8 cellular contexts compared by ENCODE assay signal in the genomic region with DNA sequence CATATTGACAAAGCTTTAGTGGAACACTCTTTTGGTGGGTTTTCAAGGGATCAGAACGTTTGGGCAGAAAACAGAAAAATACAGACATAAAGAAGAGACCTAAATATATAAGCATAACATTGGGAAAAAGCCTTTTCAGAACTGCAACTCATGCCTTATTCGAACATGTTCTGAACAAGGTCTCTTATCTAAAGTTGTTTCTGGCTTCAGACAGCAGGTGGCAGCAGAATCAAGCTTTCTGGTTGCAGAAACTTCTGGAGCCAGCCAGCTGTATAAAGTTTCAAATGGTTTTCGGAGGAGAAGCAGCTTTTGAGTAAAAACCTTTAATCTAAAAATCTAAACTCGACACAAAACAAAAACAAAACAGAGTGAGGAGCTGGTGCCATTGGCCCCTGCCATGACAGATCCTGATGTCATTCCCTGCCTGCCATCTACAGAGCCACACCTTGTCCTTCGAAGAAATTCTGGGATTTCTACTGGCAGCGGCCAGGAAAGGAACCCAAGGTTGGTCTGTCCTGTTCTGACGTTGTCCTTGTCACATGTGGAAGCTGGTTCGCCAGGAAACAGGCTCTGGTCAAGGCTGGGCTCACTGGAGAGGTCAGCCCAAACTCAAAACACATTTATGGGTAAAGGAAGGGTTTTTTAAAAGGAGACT. TPM values are rescaled to one million over a fixed set of nuclear protein-coding genes. Genes with fewer than 3 reads are reported as not detected.
DNase-seq lines count a peak whose midpoint lies in the region; ATAC-seq, FAIRE-seq and TF ChIP-seq lines count a peak whose summit lies in the region.
"Not testable (repeated sequence)": the region's sequence is repeated elsewhere in the genome, so short reads cannot be mapped to it uniquely, and the experiment has no call there.

No MANE protein-coding gene starts in this region.

- not testable (repeated sequence) for H3K36me3 ChIP-seq in A673 (ENCODE audit: insufficient read depth, low read length, poor library complexity, severe bottlenecking); endothelial cell of umbilical vein (ENCODE audit: control insufficient read depth in 2 of 2, extremely low read depth in 1 of 2, insufficient read depth in 2 of 2, low read length in 2 of 2); lower lobe of right lung

- not testable (repeated sequence) for H3K27ac Mint-ChIP-seq in T-helper 2 cell treated with Interferon-gamma antibody and Interleukin-4, amounts not matched to agents 5 μg/mL and 100 μg/mL, for 36 hours; activated T-helper 17 cell treated with anti-CD3 and anti-CD28 coated beads, Interleukin-2, amount 50 U/mL, for 72 hours

- not testable (repeated sequence) for H4K20me1 ChIP-seq in endothelial cell of umbilical vein (replicated peaks; ENCODE audit: control insufficient read depth, extremely low read depth, insufficient read depth, low read length)

- not testable (repeated sequence) for H3K27me3 Mint-ChIP-seq in T-helper 2 cell treated with Interferon-gamma antibody and Interleukin-4, amounts not matched to agents 5 μg/mL and 100 μg/mL, for 36 hours (ENCODE audit: low read depth); activated T-helper 17 cell treated with anti-CD3 and anti-CD28 coated beads, Interleukin-2, amount 50 U/mL, for 72 hours

- TF ChIP-seq CTCF in A673 (conservative IDR thresholded peaks at IDR 0.05; ENCODE audit: low read depth, low read length) (peak; percentile 43), endothelial cell of umbilical vein (IDR thresholded peaks at IDR 0.05; ENCODE audit: extremely low read depth in 1 of 2, insufficient read depth in 1 of 2, low read depth in 1 of 2, low read length in 2 of 2) (peak; percentile 4 to 6), lower lobe of right lung (IDR thresholded peaks at IDR 0.05) (peak; percentile 50)

- H3K4me1 Mint-ChIP-seq in T-helper 2 cell treated with Interferon-gamma antibody and Interleukin-4, amounts not matched to agents 5 μg/mL and 100 μg/mL, for 36 hours (ENCODE audit: low read depth); activated T-helper 17 cell treated with anti-CD3 and anti-CD28 coated beads, Interleukin-2, amount 50 U/mL, for 72 hours: not testable (repeated sequence)

- FAIRE-seq in endothelial cell of umbilical vein (lab: Jason Lieb, UNC): not testable (repeated sequence)

- not testable (repeated sequence) for H3K79me2 ChIP-seq in endothelial cell of umbilical vein (ENCODE audit: control insufficient read depth, insufficient read depth, low read length)

- BruUV-seq in A673 (replicated peaks; lab: Mats Ljungman, UMichigan); endothelial cell of umbilical vein (replicated peaks; lab: Mats Ljungman, UMichigan): not testable (repeated sequence)

- POLR2A ChIA-PET in A673 (lab: Charles Lee; ENCODE audit: low non-redundant PET); endothelial cell of umbilical vein (lab: Charles Lee): not testable (repeated sequence)

- H3K27ac ChIP-seq in A673 (ENCODE audit: low read depth, low read length, poor library complexity, severe bottlenecking); endothelial cell of umbilical vein (ENCODE audit: insufficient read depth, low read depth, low read length); lower lobe of right lung: not testable (repeated sequence)

- H3K9me3 ChIP-seq in A673 (ENCODE audit: low read depth, low read length, poor library complexity, severe bottlenecking); endothelial cell of umbilical vein (replicated peaks; ENCODE audit: control insufficient read depth, insufficient read depth, low read length); lower lobe of right lung: not testable (repeated sequence)

- H3K9ac ChIP-seq in endothelial cell of umbilical vein (replicated peaks; ENCODE audit: extremely low read depth, insufficient read depth, low read length): not testable (repeated sequence)

- not testable (repeated sequence) for H3K4me1 ChIP-seq in A673 (ENCODE audit: insufficient read depth, low read length, poor library complexity, severe bottlenecking); endothelial cell of umbilical vein (ENCODE audit: control insufficient read depth, extremely low read depth, insufficient read depth, low read length); lower lobe of right lung

- DNase-seq in A673 (ENCODE audit: low spot score): peak; percentile 22
- DNase-seq in NCI-H2107 treated with DMSO at 0.1 percent for 48 hours (lab: John Stamatoyannopoulos, UW; ENCODE audit: unreplicated experiment): peak; percentile 19
- peak; percentile 32 for DNase-seq in T-helper 2 cell treated with Interferon-gamma antibody and Interleukin-4, amounts not matched to agents 5 μg/mL and 100 μg/mL, for 36 hours (ENCODE audit: low spot score)
- peak; percentile 35 for DNase-seq in endothelial cell of umbilical vein (ENCODE audit: low read depth, low spot score)
- DNase-seq in lower lobe of right lung: not testable (repeated sequence)
- peak; percentile 38 for DNase-seq in stimulated activated CD4-positive, alpha-beta T cell treated with anti-CD3 and anti-CD28 coated beads, Interleukin-15, amount 100 ng/mL, for 24 hours

- H3K27me3 ChIP-seq in A673 (replicated peaks; ENCODE audit: insufficient read depth, low read depth, low read length, poor library complexity); endothelial cell of umbilical vein (ENCODE audit: control insufficient read depth in 2 of 2, insufficient read depth in 2 of 2, low read length in 2 of 2); lower lobe of right lung (ENCODE audit: low read depth): not testable (repeated sequence)

- not testable (repeated sequence) for H3K36me3 Mint-ChIP-seq in T-helper 2 cell treated with Interferon-gamma antibody and Interleukin-4, amounts not matched to agents 5 μg/mL and 100 μg/mL, for 36 hours (ENCODE audit: low read depth); activated T-helper 17 cell treated with anti-CD3 and anti-CD28 coated beads, Interleukin-2, amount 50 U/mL, for 72 hours (ENCODE audit: low read depth)

- not testable (repeated sequence) for H3K9me3 Mint-ChIP-seq in T-helper 2 cell treated with Interferon-gamma antibody and Interleukin-4, amounts not matched to agents 5 μg/mL and 100 μg/mL, for 36 hours; activated T-helper 17 cell treated with anti-CD3 and anti-CD28 coated beads, Interleukin-2, amount 50 U/mL, for 72 hours

- CTCF ChIA-PET in A673 (lab: Charles Lee); endothelial cell of umbilical vein (lab: Charles Lee): not testable (repeated sequence)

- H3K4me3 ChIP-seq in A673 (ENCODE audit: low read depth, low read length, poor library complexity, severe bottlenecking); endothelial cell of umbilical vein (replicated peaks in 1 of 3; ENCODE audit: insufficient read depth in 1 of 3, low read depth in 1 of 3, low read length in 3 of 3); lower lobe of right lung: not testable (repeated sequence)

- intact Hi-C loops in A673 (cut with micrococcal nuclease; ENCODE audit: unreplicated experiment); endothelial cell of umbilical vein (cut with micrococcal nuclease); lower lobe of right lung (cut with DNase I): not testable (repeated sequence)

- not testable (repeated sequence) for H3K4me2 ChIP-seq in endothelial cell of umbilical vein (ENCODE audit: insufficient read depth, low read length)

- H2AFZ ChIP-seq in endothelial cell of umbilical vein (ENCODE audit: low read depth, low read length): not testable (repeated sequence)

- dilution Hi-C loops in endothelial cell of umbilical vein (cut with MboI; ENCODE audit: extremely low pct_ligation_motif_present, low sequenced_read_pairs): not testable (repeated sequence)

- ATAC-seq in GM18870 (IDR thresholded peaks at IDR 0.05; ENCODE audit: unreplicated experiment) (peak; percentile 61), lower lobe of right lung (peak; percentile 66 to 82)
- ATAC-seq in activated T-helper 17 cell treated with anti-CD3 and anti-CD28 coated beads, Interleukin-2, amount 50 U/mL, for 72 hours (replicated peaks): peak; percentile 43

- not testable (repeated sequence) for H3K9me1 ChIP-seq in endothelial cell of umbilical vein (replicated peaks; ENCODE audit: control insufficient read depth, extremely low read depth, insufficient read depth, low read length)

- not testable (repeated sequence) for H3K4me3 Mint-ChIP-seq in T-helper 2 cell treated with Interferon-gamma antibody and Interleukin-4, amounts not matched to agents 5 μg/mL and 100 μg/mL, for 36 hours; activated T-helper 17 cell treated with anti-CD3 and anti-CD28 coated beads, Interleukin-2, amount 50 U/mL, for 72 hours

- TF ChIP-seq POLR2A in endothelial cell of umbilical vein (IDR thresholded peaks at IDR 0.05; ENCODE audit: low read depth, low read length): not testable (repeated sequence)

RNA-seq across cellular contexts. Expression of a gene that starts 35.2 kb away (rescaled TPM):
- total RNA-seq in A673 (2021) (15.6 and 18.5 TPM in 2 replicates), endothelial cell of umbilical vein (2.8 and 3.6 TPM in 2 replicates), lower lobe of right lung (not detected)
- 10 to 100 TPM; 11.7 to 11.8 TPM for total RNA-seq in activated T-helper 17 cell treated with anti-CD3 and anti-CD28 coated beads, Interleukin-2, amount 50 U/mL, for 72 hours
- polyA plus RNA-seq in endothelial cell of umbilical vein: 0.67 and 0.70 TPM in 2 replicates
- polyA plus RNA-seq in endothelial cell of umbilical vein (2011; cell fraction: cytosol; rRNA removed): 1.2 and 1.4 TPM in 2 replicates
- polyA plus RNA-seq in endothelial cell of umbilical vein (2011; cell fraction: nucleus; rRNA removed): 0.95 and 1.4 TPM in 2 replicates
- 0.71 and 2.0 TPM in 2 replicates for polyA plus RNA-seq in endothelial cell of umbilical vein (2012)
- polyA minus RNA-seq in endothelial cell of umbilical vein: 0.19 and 0.29 TPM in 2 replicates
- 2.6 TPM for polyA minus RNA-seq in endothelial cell of umbilical vein (2011; cell fraction: cytosol; rRNA and poly(A)+ RNA removed)
- polyA minus RNA-seq in endothelial cell of umbilical vein (2011; cell fraction: nucleus; rRNA and poly(A)+ RNA removed): 0.87 TPM in 1 of 2 replicates, not detected in the other
